In the genomic region with DNA sequence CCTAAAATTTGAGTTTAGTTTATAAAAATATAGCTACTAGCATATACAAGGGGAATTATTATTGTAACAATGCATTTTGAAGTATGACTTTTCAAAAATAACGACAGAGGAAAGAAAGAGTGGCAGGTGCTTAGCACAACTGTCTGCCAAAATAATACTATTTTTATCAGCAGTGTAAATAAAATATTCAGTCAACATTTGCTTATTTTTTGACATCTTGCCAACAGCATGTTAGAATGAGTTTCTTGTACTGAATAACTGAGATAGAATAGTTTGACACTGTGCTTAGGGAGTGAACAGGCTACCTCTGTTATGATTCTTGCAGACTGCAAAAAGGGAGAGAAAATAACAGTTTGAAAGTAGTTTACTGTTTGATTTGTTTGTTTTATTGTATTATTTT, we compare ENCODE assay signal across 18 cellular contexts.
A peak's percentile ranks its signal among the peaks of the same experiment; 100 is the strongest.
DNase-seq lines count a peak whose midpoint lies in the region; ATAC-seq, FAIRE-seq and TF ChIP-seq lines count a peak whose summit lies in the region.
"Had no signal": no experiment of that assay in that cellular context is flagged by ENCODE, and none has a peak within 500 bp of the region (broad histone marks: within the 10 kb centered on the region; RNA-seq: fewer than 3 reads in every experiment).

No MANE protein-coding gene starts in this region.

- peak; percentile 2 for DNase-seq in NCI-H2196 (lab: John Stamatoyannopoulos, UW; ENCODE audit: unreplicated experiment)
- no peak for DNase-seq in NCI-H2196 treated with DMSO at 0.1 percent for 48 hours (lab: John Stamatoyannopoulos, UW; ENCODE audit: unreplicated experiment)
- no peak for DNase-seq in D721Med (ENCODE audit: insufficient read length, low spot score)
- peak; percentile 14 for DNase-seq in NCI-H1694 treated with DMSO at 0.1 percent for 48 hours (lab: John Stamatoyannopoulos, UW)
- DNase-seq in body of pancreas, result no peak
- DNase-seq in spleen, result no peak
- DNase-seq: C1 segment of cervical spinal cord; CD4-positive, alpha-beta T cell; DMS153; GF-D8; HCEC 1CT; HFFc6 had no signal

- H3K9me3 ChIP-seq in body of pancreas (peaks cover 0 to 6% (median 0%) of the 10 kb centered on the region in 3 donors), spleen (no peaks in the 10 kb centered on the region)

- TF ChIP-seq CTCF in D721Med (IDR thresholded peaks at IDR 0.05; ENCODE audit: insufficient read depth, missing control alignments), result no peak
- TF ChIP-seq CTCF in body of pancreas (IDR thresholded peaks at IDR 0.05), result no peak
- no peak for TF ChIP-seq CTCF in spleen (IDR thresholded peaks at IDR 0.05 in 8 of 11, conservative IDR thresholded peaks at IDR 0.05 in 3 of 11)

- H3K4me1 ChIP-seq in body of pancreas (peaks cover 3% of the 10 kb centered on the region), spleen (no peaks in the 10 kb centered on the region)

- H3K27ac ChIP-seq in body of pancreas (no peak overlapping the region), spleen (no peak overlapping the region)

- WGBS in body of pancreas, 2 donors, result 2 to 6% methylated on average over 1 of the region's 1 CpG
- 52 to 64% (median 57%) methylated on average over 1 of the region's 1 CpG for WGBS in spleen, 5 donors

- no peak for TF ChIP-seq POLR2A in body of pancreas (IDR thresholded peaks at IDR 0.05)
- TF ChIP-seq POLR2A in spleen (IDR thresholded peaks at IDR 0.05), result no peak

- no peak overlapping the region for H3K4me3 ChIP-seq in body of pancreas
- H3K4me3 ChIP-seq in spleen, result no peak overlapping the region

- H3K36me3 ChIP-seq in body of pancreas (replicated peaks in 1 of 2; ENCODE audit: insufficient read depth in 1 of 2, low read depth in 2 of 2) (no peaks in the 10 kb centered on the region), spleen (no peaks in the 10 kb centered on the region)

- no peaks in the 10 kb centered on the region for H3K27me3 ChIP-seq in body of pancreas
- no peaks in the 10 kb centered on the region for H3K27me3 ChIP-seq in spleen (replicated peaks in 1 of 7)

- ATAC-seq in body of pancreas (peak; percentile 42), GM21717 (IDR thresholded peaks at IDR 0.05; ENCODE audit: unreplicated experiment) (no peak), HG02852 (IDR thresholded peaks at IDR 0.05; ENCODE audit: unreplicated experiment) (no peak)
- ATAC-seq: HepG2 had no signal

- peak; percentile 46 for FAIRE-seq in D721Med (lab: Jason Lieb, UNC)
- FAIRE-seq: GM19239, H1, HepG2, HTR-8/SVneo had no signal

- intact Hi-C loops in body of pancreas (cut with DNase I) (no loop called here), spleen (cut with DNase I; ENCODE audit: low total_unique reads) (no loop called here)

Comparison
In these comparisons a context has a peak if more than half of its experiments do, and no peak if none do; other contexts are left out.
1. DNase-seq: peak in NCI-H2196 (single experiment) and NCI-H1694 treated with DMSO at 0.1 percent for 48 hours (single experiment); none in NCI-H2196 treated with DMSO at 0.1 percent for 48 hours (single experiment), D721Med (single experiment), body of pancreas (0 of 4) and spleen (single experiment).